1 cellular context compared by ENCODE assay signal in genomic region chr3:48002787-48003186, GRCh38.
A peak's percentile ranks its signal among the peaks of the same experiment; 100 is the strongest.
TF ChIP-seq lines count a peak whose summit lies in the region.

No MANE protein-coding gene starts in this region.

TF ChIP-seq in HEK293, 187 proteins besides CTCF, POLR2A, EP300 and RAD21 (continued from another document):
- TF ChIP-seq ZNF26 (tag by site-specific recombination; IDR thresholded peaks at IDR 0.05) (no peak), ZNF518A (tag by site-specific recombination; conservative IDR thresholded peaks at IDR 0.05; ENCODE audit: low read depth) (peak; percentile 84), ZBTB10 (tag by site-specific recombination; IDR thresholded peaks at IDR 0.05) (no peak), ZNF664 (tag by site-specific recombination; IDR thresholded peaks at IDR 0.05) (0 out of 2 replicates have a peak, but pooled peaks have one; percentile 18), ZNF585B (tag by site-specific recombination; IDR thresholded peaks at IDR 0.05) (no peak), ZNF426 (tag by site-specific recombination; IDR thresholded peaks at IDR 0.05) (peak; percentile 91), TSHZ1 (tag by site-specific recombination; IDR thresholded peaks at IDR 0.05; ENCODE audit: borderline replicate concordance) (no peak), ZNF354C (tag by site-specific recombination; IDR thresholded peaks at IDR 0.05; ENCODE audit: borderline replicate concordance, low read depth) (no peak), ZNF623 (tag by site-specific recombination; IDR thresholded peaks at IDR 0.05) (peak; percentile 74), ZNF148 (tag by site-specific recombination; IDR thresholded peaks at IDR 0.05; ENCODE audit: borderline replicate concordance) (no peak), ZNF555 (tag by site-specific recombination; conservative IDR thresholded peaks at IDR 0.05) (peak; percentile 85), ZNF16 (tag by site-specific recombination; IDR thresholded peaks at IDR 0.05; ENCODE audit: low read depth) (no peak), ZBTB8A (tag by site-specific recombination; IDR thresholded peaks at IDR 0.05) (peak; percentile 66), IKZF3 (tag by site-specific recombination; IDR thresholded peaks at IDR 0.05) (no peak), ZNF510 (tag by site-specific recombination; IDR thresholded peaks at IDR 0.05; ENCODE audit: insufficient replicate concordance) (peak; percentile 64), ZNF202 (tag by site-specific recombination; IDR thresholded peaks at IDR 0.05; ENCODE audit: borderline replicate concordance) (0 out of 2 replicates have a peak, but pooled peaks have one; percentile 36), ZBTB11 (tag by site-specific recombination; conservative IDR thresholded peaks at IDR 0.05; ENCODE audit: low read depth) (peak; percentile 73), ZNF394 (tag by site-specific recombination; IDR thresholded peaks at IDR 0.05; ENCODE audit: borderline replicate concordance) (peak; percentile 92), ZNF596 (tag by site-specific recombination; IDR thresholded peaks at IDR 0.05) (no peak), ZNF654 (tag by site-specific recombination; IDR thresholded peaks at IDR 0.05; ENCODE audit: low read depth) (peak; percentile 37)
- TF ChIP-seq, protein P1, sequence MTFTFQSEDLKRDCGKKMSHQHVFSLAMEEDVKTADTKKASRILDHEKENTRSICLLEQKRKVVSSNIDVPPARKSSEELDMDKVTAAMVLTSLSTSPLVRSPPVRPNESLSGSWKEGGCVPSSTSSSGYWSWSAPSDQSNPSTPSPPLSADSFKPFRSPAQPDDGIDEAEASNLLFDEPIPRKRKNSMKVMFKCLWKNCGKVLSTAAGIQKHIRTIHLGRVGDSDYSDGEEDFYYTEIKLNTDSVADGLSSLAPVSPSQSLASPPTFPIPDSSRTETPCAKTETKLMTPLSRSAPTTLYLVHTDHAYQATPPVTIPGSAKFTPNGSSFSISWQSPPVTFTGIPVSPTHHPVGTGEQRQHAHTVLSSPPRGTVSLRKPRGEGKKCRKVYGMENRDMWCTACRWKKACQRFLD (tag by site-specific recombination; IDR thresholded peaks at IDR 0.05) = no peak
- TF ChIP-seq, protein P2, sequence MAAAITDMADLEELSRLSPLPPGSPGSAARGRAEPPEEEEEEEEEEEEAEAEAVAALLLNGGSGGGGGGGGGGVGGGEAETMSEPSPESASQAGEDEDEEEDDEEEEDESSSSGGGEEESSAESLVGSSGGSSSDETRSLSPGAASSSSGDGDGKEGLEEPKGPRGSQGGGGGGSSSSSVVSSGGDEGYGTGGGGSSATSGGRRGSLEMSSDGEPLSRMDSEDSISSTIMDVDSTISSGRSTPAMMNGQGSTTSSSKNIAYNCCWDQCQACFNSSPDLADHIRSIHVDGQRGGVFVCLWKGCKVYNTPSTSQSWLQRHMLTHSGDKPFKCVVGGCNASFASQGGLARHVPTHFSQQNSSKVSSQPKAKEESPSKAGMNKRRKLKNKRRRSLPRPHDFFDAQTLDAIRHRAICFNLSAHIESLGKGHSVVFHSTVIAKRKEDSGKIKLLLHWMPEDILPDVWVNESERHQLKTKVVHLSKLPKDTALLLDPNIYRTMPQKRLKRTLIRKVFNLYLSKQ (tag by site-specific recombination; IDR thresholded peaks at IDR 0.05; ENCODE audit: borderline replicate concordance) = no peak
- TF ChIP-seq, protein P3, sequence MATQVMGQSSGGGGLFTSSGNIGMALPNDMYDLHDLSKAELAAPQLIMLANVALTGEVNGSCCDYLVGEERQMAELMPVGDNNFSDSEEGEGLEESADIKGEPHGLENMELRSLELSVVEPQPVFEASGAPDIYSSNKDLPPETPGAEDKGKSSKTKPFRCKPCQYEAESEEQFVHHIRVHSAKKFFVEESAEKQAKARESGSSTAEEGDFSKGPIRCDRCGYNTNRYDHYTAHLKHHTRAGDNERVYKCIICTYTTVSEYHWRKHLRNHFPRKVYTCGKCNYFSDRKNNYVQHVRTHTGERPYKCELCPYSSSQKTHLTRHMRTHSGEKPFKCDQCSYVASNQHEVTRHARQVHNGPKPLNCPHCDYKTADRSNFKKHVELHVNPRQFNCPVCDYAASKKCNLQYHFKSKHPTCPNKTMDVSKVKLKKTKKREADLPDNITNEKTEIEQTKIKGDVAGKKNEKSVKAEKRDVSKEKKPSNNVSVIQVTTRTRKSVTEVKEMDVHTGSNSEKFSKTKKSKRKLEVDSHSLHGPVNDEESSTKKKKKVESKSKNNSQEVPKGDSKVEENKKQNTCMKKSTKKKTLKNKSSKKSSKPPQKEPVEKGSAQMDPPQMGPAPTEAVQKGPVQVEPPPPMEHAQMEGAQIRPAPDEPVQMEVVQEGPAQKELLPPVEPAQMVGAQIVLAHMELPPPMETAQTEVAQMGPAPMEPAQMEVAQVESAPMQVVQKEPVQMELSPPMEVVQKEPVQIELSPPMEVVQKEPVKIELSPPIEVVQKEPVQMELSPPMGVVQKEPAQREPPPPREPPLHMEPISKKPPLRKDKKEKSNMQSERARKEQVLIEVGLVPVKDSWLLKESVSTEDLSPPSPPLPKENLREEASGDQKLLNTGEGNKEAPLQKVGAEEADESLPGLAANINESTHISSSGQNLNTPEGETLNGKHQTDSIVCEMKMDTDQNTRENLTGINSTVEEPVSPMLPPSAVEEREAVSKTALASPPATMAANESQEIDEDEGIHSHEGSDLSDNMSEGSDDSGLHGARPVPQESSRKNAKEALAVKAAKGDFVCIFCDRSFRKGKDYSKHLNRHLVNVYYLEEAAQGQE (tag by site-specific recombination; IDR thresholded peaks at IDR 0.05) = peak; percentile 59; the same call in 1 of the 2 replicates
